11 cellular contexts compared by ENCODE assay signal in genomic region chr9:122531157-122531556, GRCh38. TPM values are rescaled to one million over a fixed set of nuclear protein-coding genes. Genes with fewer than 3 reads are reported as not detected.
"Had no signal": no experiment of that assay in that cellular context is flagged by ENCODE, and none has a peak within 500 bp of the region (broad histone marks: within the 10 kb centered on the region; RNA-seq: fewer than 3 reads in every experiment).

No MANE protein-coding gene starts in this region.

RNA-seq across cellular contexts. Expression of gene OR1N1, which starts 4.1 kb away (rescaled TPM):
- total RNA-seq: OCI-LY7, PC-3, PC-9, Peyer's patch, Right ventricle myocardium inferior, Right ventricle myocardium superior, RPMI7951, SJCRH30, SJSA1, SK-MEL-5 had no signal
- polyA plus RNA-seq: SK-N-SH had no signal

RNA-seq across cellular contexts. Expression of gene OR1J4, which starts 12.2 kb away (rescaled TPM):
- total RNA-seq: OCI-LY7, PC-3, PC-9, Peyer's patch, Right ventricle myocardium inferior, Right ventricle myocardium superior, RPMI7951, SJCRH30, SJSA1, SK-MEL-5 had no signal

RNA-seq across cellular contexts. Expression of gene OR1J2, which starts 20.6 kb away (rescaled TPM):
- total RNA-seq: OCI-LY7, PC-3, PC-9, Peyer's patch, Right ventricle myocardium inferior, Right ventricle myocardium superior, RPMI7951, SJCRH30, SJSA1, SK-MEL-5 had no signal
- polyA plus RNA-seq: SK-N-SH had no signal

RNA-seq across cellular contexts. Expression of gene OR1N2, which starts 21.8 kb away (rescaled TPM):
- total RNA-seq: OCI-LY7, PC-3, PC-9, Peyer's patch, Right ventricle myocardium inferior, Right ventricle myocardium superior, RPMI7951, SJCRH30, SJSA1, SK-MEL-5 had no signal
- polyA plus RNA-seq: SK-N-SH had no signal

RNA-seq across cellular contexts. Expression of gene OR1L8, which starts 52.0 kb away (rescaled TPM):
- total RNA-seq: OCI-LY7, PC-3, PC-9, Peyer's patch, Right ventricle myocardium inferior, Right ventricle myocardium superior, RPMI7951, SJCRH30, SJSA1, SK-MEL-5 had no signal
